ENCODE assay signal across 8 cellular contexts in genomic region chr1:19269427-19270342, GRCh38. TPM values are rescaled to one million over a fixed set of nuclear protein-coding genes. Genes with fewer than 3 reads are reported as not detected.
DNase-seq lines count a peak whose midpoint lies in the region; ATAC-seq, FAIRE-seq and TF ChIP-seq lines count a peak whose summit lies in the region.
"Not testable (repeated sequence)": the region's sequence is repeated elsewhere in the genome, so short reads cannot be mapped to it uniquely, and the experiment has no call there.
"Had no signal": no experiment of that assay in that cellular context is flagged by ENCODE, and none has a peak within 500 bp of the region (broad histone marks: within the 10 kb centered on the region; RNA-seq: fewer than 3 reads in every experiment).

No MANE protein-coding gene starts in this region.

- peak; percentile 71 for TF ChIP-seq CTCF in HFFc6 (IDR thresholded peaks at IDR 0.05)
- not testable (repeated sequence) for TF ChIP-seq CTCF in Panc1 (IDR thresholded peaks at IDR 0.05); K562 (IDR thresholded peaks at IDR 0.05 in 2 of 3, conservative IDR thresholded peaks at IDR 0.05 in 1 of 3; ENCODE audit: insufficient read depth in 2 of 3, low read depth in 1 of 3, low read length in 3 of 3); pancreas (IDR thresholded peaks at IDR 0.05)

- not testable (repeated sequence) for H3K4me3 ChIP-seq in Panc1 (ENCODE audit: low read depth in 2 of 2, low read length in 2 of 2); K562; pancreas

- H3K27ac ChIP-seq in Panc1 (ENCODE audit: low read length); K562 (ENCODE audit: extremely low read depth, low read depth, low read length): not testable (repeated sequence)
- peak overlapping the region in 2 of 4 donors; percentile 68 to 76 for H3K27ac ChIP-seq in pancreas

- not testable (repeated sequence) for TF ChIP-seq EP300 in K562 (IDR thresholded peaks at IDR 0.05; ENCODE audit: low read length)

- H3K9me3 ChIP-seq in Panc1 (ENCODE audit: control insufficient read depth, insufficient read depth, low read depth, low read length); K562 (replicated peaks; ENCODE audit: control insufficient read depth, insufficient read depth, low read depth, low read length); pancreas: not testable (repeated sequence)

- in situ Hi-C loops in Panc1 (cut with HindIII; ENCODE audit: low pct_unique_long_range_greater_than_20kb, low sequenced_read_pairs); K562 (cut with MboI): not testable (repeated sequence)

- H3K36me3 ChIP-seq in Panc1 (ENCODE audit: control insufficient read depth, insufficient read depth, low read length); K562 (ENCODE audit: control insufficient read depth, insufficient read depth, low read length); pancreas: not testable (repeated sequence)

- TF ChIP-seq RAD21 in K562 (CRISPR knock-in tag; conservative IDR thresholded peaks at IDR 0.05 in 1 of 2, IDR thresholded peaks at IDR 0.05 in 1 of 2) = not testable (repeated sequence)

- ATAC-seq in Panc1 (peak; percentile 28; the same call in 1 of the 2 replicates), pancreas (peak; percentile 81 to 87 (median 86))
- ATAC-seq in K562 = not testable (repeated sequence)

- not testable (repeated sequence) for H3K27me3 Mint-ChIP-seq in HFFc6 (ENCODE audit: insufficient read depth)

- DNase-seq in EH (ENCODE audit: low read depth) (peak; percentile 38), HFFc6 (peak; percentile 32), erythroblast (lab: John Stamatoyannopoulos, UW) (peak; percentile 20 to 29), islet precursor cell (peak; percentile 70)
- not testable (repeated sequence) for DNase-seq in Panc1 (ENCODE audit: low read depth, low spot score); K562 (ENCODE audit: extremely low read depth in 1 of 4, low spot score in 3 of 4); pancreas

- not testable (repeated sequence) for H3K79me2 ChIP-seq in K562 (ENCODE audit: control insufficient read depth, insufficient read depth, low read length)

- H3K4me2 ChIP-seq in K562 (ENCODE audit: insufficient read depth, low read length) = not testable (repeated sequence)

- not testable (repeated sequence) for H3K4me1 ChIP-seq in Panc1 (ENCODE audit: control insufficient read depth, insufficient read depth, low read length); K562 (replicated peaks in 1 of 2; ENCODE audit: control insufficient read depth in 2 of 2, insufficient read depth in 2 of 2, low read length in 2 of 2); pancreas

- CTCF ChIA-PET in Panc1 (lab: Charles Lee); K562 (lab: Yijun Ruan, JAX; ENCODE audit: low intra/inter-chr PET ratio): not testable (repeated sequence)

- not testable (repeated sequence) for H3K9ac ChIP-seq in K562 (ENCODE audit: insufficient read depth in 1 of 2, low read depth in 2 of 2, low read length in 2 of 2)

- intact Hi-C loops in Panc1 (cut with micrococcal nuclease; ENCODE audit: unreplicated experiment); K562 (cut with micrococcal nuclease); pancreas (cut with DNase I): not testable (repeated sequence)

- H3K4me1 Mint-ChIP-seq in HFFc6 (ENCODE audit: low read depth) = not testable (repeated sequence)

- not testable (repeated sequence) for H3K27me3 ChIP-seq in Panc1 (ENCODE audit: control insufficient read depth, insufficient read depth, low read length); K562 (ENCODE audit: control insufficient read depth in 2 of 2, insufficient read depth in 2 of 2, low read length in 2 of 2); pancreas

- 50% methylated on average over 8 of the region's 9 CpGs for WGBS in K562 (ENCODE audit: insufficient coverage, low coverage, missing lambda C conversion rate)
- 59 to 64% methylated on average over 7 to 9 of the region's 9 CpGs for WGBS in pancreas, 2 donors

- not testable (repeated sequence) for H3K9me1 ChIP-seq in K562 (ENCODE audit: control insufficient read depth, insufficient read depth, low read length)

- H3K4me3 Mint-ChIP-seq in HFFc6 = not testable (repeated sequence)

- not testable (repeated sequence) for H4K20me1 ChIP-seq in K562 (replicated peaks; ENCODE audit: control insufficient read depth, insufficient read depth, low read length)

- peak; percentile 6 for FAIRE-seq in K562 (lab: Jason Lieb, UNC)
- not testable (repeated sequence) for FAIRE-seq in pancreas (lab: Jason Lieb, UNC)

- H3K36me3 Mint-ChIP-seq in HFFc6 (ENCODE audit: low read depth) = not testable (repeated sequence)

- POLR2A ChIA-PET in Panc1 (lab: Charles Lee) = not testable (repeated sequence)
- POLR2A ChIA-PET in K562 (lab: Yijun Ruan, JAX) = interaction anchor here (3.6 kb wide), 1 partner anchor 10 kb away, joined by 19 read pairs; no protein-coding TSS in a partner anchor

- TF ChIP-seq POLR2A in K562 (conservative IDR thresholded peaks at IDR 0.05); erythroblast (IDR thresholded peaks at IDR 0.05; ENCODE audit: low read length): not testable (repeated sequence)

- H3K9me3 Mint-ChIP-seq in HFFc6 = not testable (repeated sequence)

- not testable (repeated sequence) for H3K27ac Mint-ChIP-seq in HFFc6

- not testable (repeated sequence) for H2AFZ ChIP-seq in K562 (ENCODE audit: low read depth, low read length)

- not testable (repeated sequence) for BruUV-seq in Panc1 (replicated peaks; lab: Mats Ljungman, UMichigan); K562 (replicated peaks; lab: Mats Ljungman, UMichigan)

RNA-seq across cellular contexts. Expression of gene MRTO4, which starts 18.1 kb away (rescaled TPM):
- total RNA-seq in HFFc6 (2021; fragmentation: NEBNext Ultra II Directional; extraction: Animal tissue kit (Norgen Biotek cat#: 25700)) = 10 to 100 TPM; 40.0 to 61.9 (median 45.0) TPM
- total RNA-seq in Panc1 (2021; ENCODE audit: unreplicated experiment) = 90.1 TPM
- polyA plus RNA-seq in Panc1 (2012; ENCODE audit: insufficient read length) = 56.4 TPM
- total RNA-seq in K562 (2011; cell fraction: chromatin; rRNA removed; ENCODE audit: low replicate concordance) = 35.8 and 86.9 TPM in 2 replicates
- total RNA-seq in K562 (2011; cell fraction: nucleolus; rRNA removed) = 78.7 and 87.1 TPM in 2 replicates
- total RNA-seq in K562 (2011; cell fraction: nucleoplasm; rRNA removed) = 57.9 and 62.8 TPM in 2 replicates
- 150 and 153 TPM in 2 replicates for total RNA-seq in K562 (2014; rRNA removed)
- total RNA-seq in K562 (2014; rRNA removed; fragmentation: Illumina TruSeq; extraction: Trizol) = 136 and 145 TPM in 2 replicates
- 153 and 154 TPM in 2 replicates for total RNA-seq in K562 (2015; rRNA removed; fragmentation: Illumina TruSeq; extraction: Trizol)
- total RNA-seq in K562 (2021) = 138 and 146 TPM in 2 replicates
- polyA plus RNA-seq in K562 (2011; rRNA removed) = 93.7 and 105 TPM in 2 replicates
- polyA plus RNA-seq in K562 (2011; cell fraction: cytosol; rRNA removed) = 88.3 and 88.5 TPM in 2 replicates
- 35.1 and 36.8 TPM in 2 replicates for polyA plus RNA-seq in K562 (2011; cell fraction: nucleus; rRNA removed)
- 59.9 and 104 TPM in 2 replicates for polyA plus RNA-seq in K562 (2012)
- 163 and 173 TPM in 2 replicates for polyA plus RNA-seq in K562 (2014; fragmentation: Illumina TruSeq; extraction: Trizol)
- 100 to 1,000 TPM in 1 of 2 experiments, 10 to 100 TPM in 1; 62.0 to 146 TPM for polyA plus RNA-seq in K562 (2014; fragmentation: Nextera tagmentation; extraction: Ambion mirVana)
- polyA plus RNA-seq in K562 (2014; rRNA removed) = 152 and 153 TPM in 2 replicates
- 62.3 and 78.5 TPM in 2 replicates for polyA minus RNA-seq in K562 (2011; rRNA and poly(A)+ RNA removed)
- 32.1 and 40.7 TPM in 2 replicates for polyA minus RNA-seq in K562 (2011; cell fraction: cytosol; rRNA and poly(A)+ RNA removed)
- polyA minus RNA-seq in K562 (2011; cell fraction: nucleus; rRNA and poly(A)+ RNA removed) = 16.2 and 19.4 TPM in 2 replicates
- 10 to 100 TPM; 12.2 to 31.0 (median 13.9) TPM for total RNA-seq in pancreas
- polyA plus RNA-seq in pancreas = 10 to 100 TPM; 32.3 to 40.9 TPM

RNA-seq across cellular contexts. Expression of gene EMC1, which starts 18.4 kb away (rescaled TPM):
- 100 to 1,000 TPM in 2 of 6 experiments, 10 to 100 TPM in 4; 86.8 to 106 (median 93.6) TPM for total RNA-seq in HFFc6 (2021; fragmentation: NEBNext Ultra II Directional; extraction: Animal tissue kit (Norgen Biotek cat#: 25700))
- 103 TPM for total RNA-seq in Panc1 (2021; ENCODE audit: unreplicated experiment)
- 111 TPM for polyA plus RNA-seq in Panc1 (2012; ENCODE audit: insufficient read length)
- 276 and 409 TPM in 2 replicates for total RNA-seq in K562 (2011; cell fraction: chromatin; rRNA removed; ENCODE audit: low replicate concordance)
- total RNA-seq in K562 (2011; cell fraction: nucleolus; rRNA removed) = 245 and 297 TPM in 2 replicates
- 245 and 273 TPM in 2 replicates for total RNA-seq in K562 (2011; cell fraction: nucleoplasm; rRNA removed)
- 37.5 and 65.1 TPM in 2 replicates for total RNA-seq in K562 (2014; rRNA removed)
- 32.8 and 35.4 TPM in 2 replicates for total RNA-seq in K562 (2014; rRNA removed; fragmentation: Illumina TruSeq; extraction: Trizol)
- 36.9 and 37.4 TPM in 2 replicates for total RNA-seq in K562 (2015; rRNA removed; fragmentation: Illumina TruSeq; extraction: Trizol)
- 71.0 and 88.2 TPM in 2 replicates for total RNA-seq in K562 (2021)
- polyA plus RNA-seq in K562 (2011; rRNA removed) = 17.8 and 40.9 TPM in 2 replicates
- polyA plus RNA-seq in K562 (2011; cell fraction: cytosol; rRNA removed) = 34.1 and 42.0 TPM in 2 replicates
- 140 and 211 TPM in 2 replicates for polyA plus RNA-seq in K562 (2011; cell fraction: nucleus; rRNA removed)
- polyA plus RNA-seq in K562 (2012) = 40.3 and 58.0 TPM in 2 replicates
- polyA plus RNA-seq in K562 (2014; fragmentation: Illumina TruSeq; extraction: Trizol) = 69.9 and 85.0 TPM in 2 replicates
- polyA plus RNA-seq in K562 (2014; fragmentation: Nextera tagmentation; extraction: Ambion mirVana) = 10 to 100 TPM; 32.1 to 69.3 TPM
- polyA plus RNA-seq in K562 (2014; rRNA removed) = 24.2 and 33.5 TPM in 2 replicates
- 38.2 and 49.9 TPM in 2 replicates for polyA minus RNA-seq in K562 (2011; rRNA and poly(A)+ RNA removed)
- 23.6 and 30.1 TPM in 2 replicates for polyA minus RNA-seq in K562 (2011; cell fraction: cytosol; rRNA and poly(A)+ RNA removed)
- polyA minus RNA-seq in K562 (2011; cell fraction: nucleus; rRNA and poly(A)+ RNA removed) = 62.5 and 79.1 TPM in 2 replicates
- 10 to 100 TPM in 5 of 6 donors, 1 to 10 TPM in 1; 9.9 to 21.0 (median 15.8) TPM for total RNA-seq in pancreas
- polyA plus RNA-seq in pancreas = 1 to 10 TPM; 9.2 to 9.4 TPM

RNA-seq across cellular contexts. Expression of gene AKR7A3, which starts 18.9 kb away (rescaled TPM):
- total RNA-seq in HFFc6 (2021; fragmentation: NEBNext Ultra II Directional; extraction: Animal tissue kit (Norgen Biotek cat#: 25700)) = under 1 TPM in 5 of 6 experiments, not detected in 1; 0.12 to 0.46 (median 0.27) TPM
- total RNA-seq in Panc1 (2021; ENCODE audit: unreplicated experiment) (1.4 TPM), K562 (2014; rRNA removed) (0.54 and 0.78 TPM in 2 replicates), K562 (2014; rRNA removed; fragmentation: Illumina TruSeq; extraction: Trizol) (0.22 TPM in 2 replicates), K562 (2015; rRNA removed; fragmentation: Illumina TruSeq; extraction: Trizol) (0.45 and 0.58 TPM in 2 replicates), K562 (2021) (0.91 and 1.2 TPM in 2 replicates), pancreas (100 to 1,000 TPM in 4 of 6 donors, 10 to 100 TPM in 2; 34.8 to 328 (median 266) TPM)
- 0.47 TPM for polyA plus RNA-seq in Panc1 (2012; ENCODE audit: insufficient read length)
- total RNA-seq in K562 (2011; cell fraction: chromatin; rRNA removed; ENCODE audit: low replicate concordance) = 2.4 and 4.7 TPM in 2 replicates
- total RNA-seq in K562 (2011; cell fraction: nucleolus; rRNA removed) = 3.7 and 4.5 TPM in 2 replicates
- total RNA-seq in K562 (2011; cell fraction: nucleoplasm; rRNA removed) = 2.1 and 3.2 TPM in 2 replicates
- polyA plus RNA-seq in K562 (2011; rRNA removed) (0.33 and 0.49 TPM in 2 replicates), K562 (2014; fragmentation: Illumina TruSeq; extraction: Trizol) (0.13 and 0.25 TPM in 2 replicates), K562 (2014; fragmentation: Nextera tagmentation; extraction: Ambion mirVana) (under 1 TPM in 1 of 2 experiments, not detected in 1; 0.04 TPM), K562 (2014; rRNA removed) (0.74 and 1.5 TPM in 2 replicates), pancreas (100 to 1,000 TPM in 1 of 2 donors, 1 to 10 TPM in 1; 3.0 to 209 TPM)
- polyA plus RNA-seq in K562 (2011; cell fraction: cytosol; rRNA removed) = 0.38 and 0.63 TPM in 2 replicates
- polyA plus RNA-seq in K562 (2011; cell fraction: nucleus; rRNA removed) = 2.2 and 4.9 TPM in 2 replicates
- 0.27 and 0.79 TPM in 2 replicates for polyA plus RNA-seq in K562 (2012)
- 0.14 and 0.15 TPM in 2 replicates for polyA minus RNA-seq in K562 (2011; rRNA and poly(A)+ RNA removed)
- polyA minus RNA-seq in K562 (2011; cell fraction: cytosol; rRNA and poly(A)+ RNA removed) = 0.67 TPM in 1 of 2 replicates, not detected in the other
- 1.00 and 1.1 TPM in 2 replicates for polyA minus RNA-seq in K562 (2011; cell fraction: nucleus; rRNA and poly(A)+ RNA removed)
- total RNA-seq: Right ventricle myocardium inferior had no signal

RNA-seq across cellular contexts. Expression of gene AKR7A2, which starts 42.3 kb away (rescaled TPM):
- 10 to 100 TPM; 62.8 to 74.2 (median 69.4) TPM for total RNA-seq in HFFc6 (2021; fragmentation: NEBNext Ultra II Directional; extraction: Animal tissue kit (Norgen Biotek cat#: 25700))
- 86.6 TPM for total RNA-seq in Panc1 (2021; ENCODE audit: unreplicated experiment)
- polyA plus RNA-seq in Panc1 (2012; ENCODE audit: insufficient read length) = 125 TPM
- 18.7 and 45.9 TPM in 2 replicates for total RNA-seq in K562 (2011; cell fraction: chromatin; rRNA removed; ENCODE audit: low replicate concordance)
- 36.8 and 39.0 TPM in 2 replicates for total RNA-seq in K562 (2011; cell fraction: nucleolus; rRNA removed)
- total RNA-seq in K562 (2011; cell fraction: nucleoplasm; rRNA removed) = 28.7 and 34.9 TPM in 2 replicates
- total RNA-seq in K562 (2014; rRNA removed) = 78.4 and 108 TPM in 2 replicates
- total RNA-seq in K562 (2014; rRNA removed; fragmentation: Illumina TruSeq; extraction: Trizol) = 26.1 and 32.3 TPM in 2 replicates
- total RNA-seq in K562 (2015; rRNA removed; fragmentation: Illumina TruSeq; extraction: Trizol) = 65.2 and 66.0 TPM in 2 replicates
- total RNA-seq in K562 (2021) = 71.7 and 74.4 TPM in 2 replicates
- 49.4 and 57.1 TPM in 2 replicates for polyA plus RNA-seq in K562 (2011; rRNA removed)
- polyA plus RNA-seq in K562 (2011; cell fraction: cytosol; rRNA removed) = 83.1 and 114 TPM in 2 replicates
- 34.0 and 41.0 TPM in 2 replicates for polyA plus RNA-seq in K562 (2011; cell fraction: nucleus; rRNA removed)
- 57.6 and 109 TPM in 2 replicates for polyA plus RNA-seq in K562 (2012)
- polyA plus RNA-seq in K562 (2014; fragmentation: Illumina TruSeq; extraction: Trizol) = 41.1 and 50.6 TPM in 2 replicates
- polyA plus RNA-seq in K562 (2014; fragmentation: Nextera tagmentation; extraction: Ambion mirVana) = 1 to 10 TPM; 2.0 to 4.0 TPM
- polyA plus RNA-seq in K562 (2014; rRNA removed) = 74.7 and 83.6 TPM in 2 replicates
- polyA minus RNA-seq in K562 (2011; rRNA and poly(A)+ RNA removed) = 16.8 and 22.0 TPM in 2 replicates
- polyA minus RNA-seq in K562 (2011; cell fraction: cytosol; rRNA and poly(A)+ RNA removed) = 22.1 and 40.4 TPM in 2 replicates
- polyA minus RNA-seq in K562 (2011; cell fraction: nucleus; rRNA and poly(A)+ RNA removed) = 19.1 and 22.7 TPM in 2 replicates
- total RNA-seq in pancreas = 10 to 100 TPM; 23.1 to 33.8 (median 27.8) TPM
- polyA plus RNA-seq in pancreas = 10 to 100 TPM; 11.7 to 31.9 TPM

RNA-seq across cellular contexts. Expression of gene SLC66A1, which starts 42.4 kb away (rescaled TPM):
- total RNA-seq in HFFc6 (2021; fragmentation: NEBNext Ultra II Directional; extraction: Animal tissue kit (Norgen Biotek cat#: 25700)) = 10 to 100 TPM; 13.3 to 15.6 (median 14.2) TPM
- total RNA-seq in Panc1 (2021; ENCODE audit: unreplicated experiment) = 42.0 TPM
- 56.7 TPM for polyA plus RNA-seq in Panc1 (2012; ENCODE audit: insufficient read length)
- total RNA-seq in K562 (2011; cell fraction: chromatin; rRNA removed; ENCODE audit: low replicate concordance) = 37.0 and 99.3 TPM in 2 replicates
- total RNA-seq in K562 (2011; cell fraction: nucleolus; rRNA removed) = 85.8 and 97.7 TPM in 2 replicates
- total RNA-seq in K562 (2011; cell fraction: nucleoplasm; rRNA removed) = 62.2 and 63.1 TPM in 2 replicates
- 28.9 and 34.0 TPM in 2 replicates for total RNA-seq in K562 (2014; rRNA removed)
- total RNA-seq in K562 (2014; rRNA removed; fragmentation: Illumina TruSeq; extraction: Trizol) = 8.5 and 10.4 TPM in 2 replicates
- 18.6 and 21.6 TPM in 2 replicates for total RNA-seq in K562 (2015; rRNA removed; fragmentation: Illumina TruSeq; extraction: Trizol)
- 26.5 and 29.5 TPM in 2 replicates for total RNA-seq in K562 (2021)
- 27.0 and 29.2 TPM in 2 replicates for polyA plus RNA-seq in K562 (2011; rRNA removed)
- polyA plus RNA-seq in K562 (2011; cell fraction: cytosol; rRNA removed) = 36.4 and 92.5 TPM in 2 replicates
- 35.5 and 82.2 TPM in 2 replicates for polyA plus RNA-seq in K562 (2011; cell fraction: nucleus; rRNA removed)
- 23.2 and 37.9 TPM in 2 replicates for polyA plus RNA-seq in K562 (2012)
- polyA plus RNA-seq in K562 (2014; fragmentation: Illumina TruSeq; extraction: Trizol) = 16.3 and 26.6 TPM in 2 replicates
- polyA plus RNA-seq in K562 (2014; fragmentation: Nextera tagmentation; extraction: Ambion mirVana) = 1 to 10 TPM; 1.2 to 1.6 TPM
- 35.2 and 40.8 TPM in 2 replicates for polyA plus RNA-seq in K562 (2014; rRNA removed)
- 12.7 and 14.9 TPM in 2 replicates for polyA minus RNA-seq in K562 (2011; rRNA and poly(A)+ RNA removed)
- 15.3 and 16.8 TPM in 2 replicates for polyA minus RNA-seq in K562 (2011; cell fraction: cytosol; rRNA and poly(A)+ RNA removed)
- polyA minus RNA-seq in K562 (2011; cell fraction: nucleus; rRNA and poly(A)+ RNA removed) = 26.2 and 33.7 TPM in 2 replicates
- total RNA-seq in pancreas = 1 to 10 TPM; 6.4 to 9.1 (median 7.7) TPM
- 10 to 100 TPM; 23.5 to 26.1 TPM for polyA plus RNA-seq in pancreas

Comparison
In these comparisons a context has a peak if more than half of its experiments do, and no peak if none do; other contexts are left out.
1. RNA of gene AKR7A3, which starts 18.9 kb away (total RNA-seq): 34.8 to 328 TPM in pancreas; 1.4 TPM in Panc1 (single experiment), 0.22 to 4.7 TPM in K562 and 0.12 to 0.46 TPM in HFFc6; every median in the first group is over 4 times any median in the second.